Comparison of ENCODE assay signal across 1 cellular context in genomic region chr1:38003261-38004250, GRCh38.
TF ChIP-seq lines count a peak whose summit lies in the region.

No MANE protein-coding gene starts in this region.

TF ChIP-seq in H1, 55 proteins besides CTCF, POLR2A, EP300 and RAD21:
- TF ChIP-seq ATF2 (IDR thresholded peaks at IDR 0.05; ENCODE audit: low read length) (no peak), NANOG (IDR thresholded peaks at IDR 0.05; ENCODE audit: insufficient read depth, low read depth, low read length, poor library complexity, severe bottlenecking) (no peak), MAX (IDR thresholded peaks at IDR 0.05) (no peak), BRCA1 (IDR thresholded peaks at IDR 0.05; ENCODE audit: low read depth, low read length) (no peak), NRF1 (IDR thresholded peaks at IDR 0.05; ENCODE audit: low read depth, low read length) (no peak), TAF7 (optimal IDR thresholded peaks at IDR 0.05; ENCODE audit: borderline replicate concordance, low read depth, low read length) (no peak), HDAC6 (IDR thresholded peaks at IDR 0.05; ENCODE audit: low read depth, low read length) (no peak), SRF (IDR thresholded peaks at IDR 0.05; ENCODE audit: low read depth, low read length) (no peak), CHD2 (IDR thresholded peaks at IDR 0.05; ENCODE audit: low read length) (no peak), SIX5 (IDR thresholded peaks at IDR 0.05; ENCODE audit: low read depth, low read length) (no peak), YY1 (IDR thresholded peaks at IDR 0.05; ENCODE audit: low read depth, low read length) (no peak), POU5F1 (IDR thresholded peaks at IDR 0.05; ENCODE audit: low read depth, low read length) (no peak)
